ENCODE assay signal across 19 cellular contexts in the genomic region with DNA sequence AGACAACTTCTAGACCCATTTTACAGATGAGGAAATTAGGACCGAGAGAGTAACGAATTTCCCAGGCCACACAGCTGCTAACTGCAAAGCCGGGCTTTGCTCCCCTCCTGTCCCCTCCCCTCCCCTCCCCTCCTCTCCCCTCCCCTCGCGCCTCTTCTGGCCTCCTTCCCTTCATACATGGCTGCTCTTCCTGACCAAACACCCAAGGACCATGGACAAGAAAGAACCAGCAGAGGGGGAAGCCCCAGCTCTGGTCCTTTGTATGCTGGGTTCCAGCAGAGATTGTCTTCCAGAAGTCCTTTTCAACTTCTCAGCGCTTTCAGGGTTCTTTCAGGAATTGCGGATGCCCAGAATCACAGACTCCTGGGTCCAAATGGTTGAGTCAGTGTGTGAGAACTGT. TPM values are rescaled to one million over a fixed set of nuclear protein-coding genes. Genes with fewer than 3 reads are reported as not detected.
"Had no signal": no experiment of that assay in that cellular context is flagged by ENCODE, and none has a peak within 500 bp of the region (broad histone marks: within the 10 kb centered on the region; RNA-seq: fewer than 3 reads in every experiment).

No MANE protein-coding gene starts in this region.

- H3K9me3 ChIP-seq: right atrium auricular region, transverse colon had no signal

- H3K4me3 Mint-ChIP-seq: naive B cell; stimulated activated naive B cell treated with anti-CD40 and anti-IgM and Interleukin-4, amounts not matched to agents 10 μg/mL and 1 μg/mL and 100 μg/mL, for 72 hours; T-cell had no signal

- H3K27ac Mint-ChIP-seq: stimulated activated naive B cell treated with anti-CD40 and anti-IgM and Interleukin-4, amounts not matched to agents 10 μg/mL and 1 μg/mL and 100 μg/mL, for 72 hours; T-cell had no signal

- H3K4me1 Mint-ChIP-seq: naive B cell, T-cell had no signal

- H3K27me3 Mint-ChIP-seq: stimulated activated naive B cell treated with anti-CD40 and anti-IgM and Interleukin-4, amounts not matched to agents 10 μg/mL and 1 μg/mL and 100 μg/mL, for 72 hours had no signal

- H3K27ac ChIP-seq: right atrium auricular region, SK-N-MC, transverse colon had no signal

- H3K9me3 Mint-ChIP-seq: naive B cell; stimulated activated naive B cell treated with anti-CD40 and anti-IgM and Interleukin-4, amounts not matched to agents 10 μg/mL and 1 μg/mL and 100 μg/mL, for 72 hours; T-cell had no signal

- DNase-seq: activated CD4-positive, alpha-beta T cell treated with anti-CD3 and anti-CD28 coated beads, Interleukin-2, amount 50 U/mL, for 1 hour; activated CD8-positive, alpha-beta memory T cell treated with anti-CD3 and anti-CD28 coated beads for 24 hours; activated naive CD4-positive, alpha-beta T cell treated with Interleukin-2 at 50 U/mL for 16 hours; activated T-cell treated with anti-CD3 and anti-CD28 coated beads for 4 hours; hippocampal formation; naive B cell; posterior cingulate gyrus; stimulated activated CD4-positive, alpha-beta T cell treated with anti-CD3 and anti-CD28 coated beads, Interleukin-15, amount 100 ng/mL, for 24 hours; stimulated activated CD4-positive, alpha-beta T cell treated with anti-CD3 and anti-CD28 coated beads, Interleukin-4, amount 100 ng/mL, for 1 hour; stimulated activated naive B cell treated with anti-CD40 and anti-IgM and Interleukin-4, amounts not matched to agents 10 μg/mL and 1 μg/mL and 100 μg/mL, for 72 hours; T-cell; T-helper 9 cell; transverse colon had no signal

- H3K36me3 ChIP-seq: right atrium auricular region, transverse colon had no signal

- H3K4me3 ChIP-seq: right atrium auricular region, SK-N-MC, transverse colon had no signal

- H3K36me3 Mint-ChIP-seq: naive B cell; stimulated activated naive B cell treated with anti-CD40 and anti-IgM and Interleukin-4, amounts not matched to agents 10 μg/mL and 1 μg/mL and 100 μg/mL, for 72 hours; T-cell had no signal

- H3K27me3 ChIP-seq: right atrium auricular region, transverse colon had no signal

RNA-seq across cellular contexts. Expression of gene TMEM72, which starts 3.6 kb away (rescaled TPM):
- total RNA-seq: astrocyte, esophagus mucosa, kidney epithelial cell, lower leg skin had no signal
